In the genomic region with DNA sequence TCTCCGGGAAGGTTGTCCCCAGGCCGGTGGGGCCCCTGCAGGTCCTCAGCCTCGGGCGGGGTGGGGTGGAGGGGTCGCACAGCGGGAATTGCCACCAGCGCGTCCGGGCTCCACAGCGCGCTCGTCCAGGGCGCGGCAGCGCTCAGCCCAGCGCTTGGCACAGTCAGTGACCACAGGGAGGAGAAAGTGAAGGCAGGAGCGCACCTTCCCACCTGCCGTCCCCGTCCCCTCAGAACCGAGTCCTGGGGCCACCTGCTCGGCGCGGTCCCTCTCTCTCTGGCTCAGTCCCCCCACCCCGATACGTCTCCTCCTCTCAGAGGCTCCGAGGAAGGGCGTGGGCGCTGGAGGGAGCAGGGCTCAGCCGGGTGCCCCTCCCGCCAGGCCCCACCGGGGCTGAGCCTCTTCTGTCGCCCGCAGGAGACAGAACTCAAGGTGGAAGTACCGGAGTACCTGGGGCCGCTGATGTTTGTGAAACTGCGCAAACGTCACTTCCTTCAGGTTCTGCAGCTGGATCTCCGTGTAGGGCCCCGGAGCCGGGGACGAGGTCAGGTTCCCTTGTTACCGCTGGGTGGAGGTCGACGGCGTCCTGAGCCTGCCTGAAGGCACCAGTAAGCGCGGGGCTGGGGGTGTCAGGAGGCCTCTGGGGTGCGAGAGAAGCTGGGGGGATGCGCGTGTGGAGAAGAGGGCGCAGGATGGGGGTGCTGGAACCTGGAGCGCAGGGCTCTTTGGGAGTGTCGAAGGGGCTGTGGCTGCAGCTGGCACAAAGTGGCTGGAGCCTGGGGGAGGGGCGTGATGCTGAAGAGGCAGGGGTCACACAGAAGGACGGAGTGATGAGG, we compare ENCODE assay signal across 7 cellular contexts. TPM values are rescaled to one million over a fixed set of nuclear protein-coding genes. Genes with fewer than 3 reads are reported as not detected.
A peak's percentile ranks its signal among the peaks of the same experiment; 100 is the strongest.
DNase-seq lines count a peak whose midpoint lies in the region; ATAC-seq and TF ChIP-seq lines count a peak whose summit lies in the region.
"Not testable (repeated sequence)": the region's sequence is repeated elsewhere in the genome, so short reads cannot be mapped to it uniquely, and the experiment has no call there.
"Had no signal": no experiment of that assay in that cellular context is flagged by ENCODE, and none has a peak within 500 bp of the region (broad histone marks: within the 10 kb centered on the region; RNA-seq: fewer than 3 reads in every experiment).

No MANE protein-coding gene starts in this region.

- H3K4me1 Mint-ChIP-seq in activated CD4-positive, alpha-beta memory T cell treated with anti-CD3 and anti-CD28 coated beads for 36 hours (ENCODE audit: low read depth): peaks cover 53% of the 10 kb centered on the region
- H3K4me1 Mint-ChIP-seq in stimulated activated memory B cell treated with anti-CD40 and anti-IgM and Interleukin-4, amounts not matched to agents 10 μg/mL and 1 μg/mL and 100 μg/mL, for 72 hours: peaks cover 65% of the 10 kb centered on the region

- not testable (repeated sequence) for H3K36me3 ChIP-seq in mesendoderm (ENCODE audit: control insufficient read depth, insufficient read depth, low read length)

- H3K36me3 Mint-ChIP-seq in activated CD4-positive, alpha-beta memory T cell treated with anti-CD3 and anti-CD28 coated beads for 36 hours: not testable (repeated sequence)
- H3K36me3 Mint-ChIP-seq in stimulated activated memory B cell treated with anti-CD40 and anti-IgM and Interleukin-4, amounts not matched to agents 10 μg/mL and 1 μg/mL and 100 μg/mL, for 72 hours: peaks cover 11% of the 10 kb centered on the region

- H3K4me3 ChIP-seq in coronary artery: peak overlapping the region; percentile 28
- H3K4me3 ChIP-seq in mesendoderm (ENCODE audit: low read length): not testable (repeated sequence)

- POLR2A ChIA-PET in GM10248 (lab: Yijun Ruan, JAX): not testable (repeated sequence)
- POLR2A ChIA-PET in activated CD4-positive, alpha-beta memory T cell treated with anti-CD3 and anti-CD28 coated beads for 36 hours (lab: Charles Lee): interaction anchor here (0.7 to 1.0 kb wide), 2 partner anchors 17 to 18 kb away, joined by 3 read pairs; a partner anchor contains a TSS

- DNase-seq in GM10248 (ENCODE audit: extremely low spot score) (peak; percentile 59), NCI-H146 treated with DMSO at 0.1 percent for 48 hours (lab: John Stamatoyannopoulos, UW; ENCODE audit: unreplicated experiment) (peak; percentile 25), mesendoderm (peak; percentile 75)
- peak; percentile 70 for DNase-seq in activated CD4-positive, alpha-beta memory T cell treated with anti-CD3 and anti-CD28 coated beads for 36 hours
- not testable (repeated sequence) for DNase-seq in coronary artery (ENCODE audit: low spot score)

- peak overlapping the region; percentile 70 for H3K56ac ChIP-seq in mesendoderm (ENCODE audit: low read length)

- not testable (repeated sequence) for H2BK120ac ChIP-seq in mesendoderm (ENCODE audit: low read depth, low read length)

- intact Hi-C loops in activated CD4-positive, alpha-beta memory T cell treated with anti-CD3 and anti-CD28 coated beads for 36 hours (cut with micrococcal nuclease): not testable (repeated sequence)

- not testable (repeated sequence) for H4K5ac ChIP-seq in mesendoderm (ENCODE audit: low read length)

- H3K18ac ChIP-seq in mesendoderm (ENCODE audit: low read length): not testable (repeated sequence)

- peak overlapping the region; percentile 47 for H3K9ac ChIP-seq in mesendoderm (ENCODE audit: low read length)

- peak overlapping the region; percentile 34 for H3K4me2 ChIP-seq in mesendoderm (ENCODE audit: low read length)

- CTCF ChIA-PET in GM10248 (lab: Yijun Ruan, JAX): interaction anchor here (1.5 kb wide), 1 partner anchor 10 kb away, joined by 5 read pairs; no protein-coding TSS in a partner anchor
- CTCF ChIA-PET in activated CD4-positive, alpha-beta memory T cell treated with anti-CD3 and anti-CD28 coated beads for 36 hours (lab: Charles Lee): interaction anchor here (0.9 to 1.5 kb wide), 2 partner anchors 9 to 185 kb away, joined by 3 read pairs; no protein-coding TSS in a partner anchor

- not testable (repeated sequence) for H3K4me1 ChIP-seq in mesendoderm (ENCODE audit: control insufficient read depth, low read depth, low read length)

- not testable (repeated sequence) for H2AK5ac ChIP-seq in mesendoderm (ENCODE audit: low read length)

- H3K27me3 Mint-ChIP-seq in activated CD4-positive, alpha-beta memory T cell treated with anti-CD3 and anti-CD28 coated beads for 36 hours; stimulated activated memory B cell treated with anti-CD40 and anti-IgM and Interleukin-4, amounts not matched to agents 10 μg/mL and 1 μg/mL and 100 μg/mL, for 72 hours: not testable (repeated sequence)

- H3K23ac ChIP-seq in mesendoderm (ENCODE audit: low read length): not testable (repeated sequence)

- H3K4ac ChIP-seq in mesendoderm (ENCODE audit: low read depth, low read length): not testable (repeated sequence)

- peak overlapping the region; percentile 70 for H3K4me3 Mint-ChIP-seq in activated CD4-positive, alpha-beta memory T cell treated with anti-CD3 and anti-CD28 coated beads for 36 hours
- peak overlapping the region; percentile 96 for H3K4me3 Mint-ChIP-seq in stimulated activated memory B cell treated with anti-CD40 and anti-IgM and Interleukin-4, amounts not matched to agents 10 μg/mL and 1 μg/mL and 100 μg/mL, for 72 hours

- WGBS in mesendoderm (ENCODE audit: extremely low coverage, insufficient coverage, low lambda C conversion rate): no CpG with 5 or more reads among the region's 55 CpGs

- not testable (repeated sequence) for H3K79me2 ChIP-seq in mesendoderm (ENCODE audit: control insufficient read depth, insufficient read depth, low read length)

- not testable (repeated sequence) for H3K27ac ChIP-seq in coronary artery; mesendoderm (ENCODE audit: low read depth, low read length)

- H2BK5ac ChIP-seq in mesendoderm (ENCODE audit: low read length): not testable (repeated sequence)

- H3K9me3 Mint-ChIP-seq in activated CD4-positive, alpha-beta memory T cell treated with anti-CD3 and anti-CD28 coated beads for 36 hours; stimulated activated memory B cell treated with anti-CD40 and anti-IgM and Interleukin-4, amounts not matched to agents 10 μg/mL and 1 μg/mL and 100 μg/mL, for 72 hours: not testable (repeated sequence)

- H4K8ac ChIP-seq in mesendoderm (ENCODE audit: low read depth, low read length): not testable (repeated sequence)

- H3K79me1 ChIP-seq in mesendoderm (ENCODE audit: low read length): not testable (repeated sequence)

- H3K27ac Mint-ChIP-seq in activated CD4-positive, alpha-beta memory T cell treated with anti-CD3 and anti-CD28 coated beads for 36 hours: peak overlapping the region; percentile 55
- peak overlapping the region; percentile 89 for H3K27ac Mint-ChIP-seq in stimulated activated memory B cell treated with anti-CD40 and anti-IgM and Interleukin-4, amounts not matched to agents 10 μg/mL and 1 μg/mL and 100 μg/mL, for 72 hours

- ATAC-seq in stimulated activated memory B cell treated with anti-CD40 and anti-IgM and Interleukin-4, amounts not matched to agents 10 μg/mL and 1 μg/mL and 100 μg/mL, for 72 hours: peak; percentile 84

- not testable (repeated sequence) for H3K27me3 ChIP-seq in mesendoderm (ENCODE audit: insufficient read depth, low read length, poor library complexity)

- H2BK15ac ChIP-seq in mesendoderm (replicated peaks; ENCODE audit: low read depth): not testable (repeated sequence)

- not testable (repeated sequence) for TF ChIP-seq CTCF in GM10248 (IDR thresholded peaks at IDR 0.05; ENCODE audit: control extremely low read depth, extremely low read depth, low read depth, missing control alignments); coronary artery (IDR thresholded peaks at IDR 0.05)

RNA-seq across cellular contexts. Expression of a gene that starts 5.5 kb away (rescaled TPM):
- total RNA-seq in activated CD4-positive, alpha-beta memory T cell treated with anti-CD3 and anti-CD28 coated beads for 36 hours: 1 to 10 TPM; 1.5 to 1.8 TPM
- 1.5 TPM for polyA plus RNA-seq in mesendoderm (2013, experiment 1 of 2)
- 1.4 TPM for polyA plus RNA-seq in mesendoderm (2013, experiment 2 of 2)

RNA-seq across cellular contexts. Expression of a gene that starts 5.6 kb away (rescaled TPM):
- 10 to 100 TPM; 22.6 to 25.9 TPM for total RNA-seq in activated CD4-positive, alpha-beta memory T cell treated with anti-CD3 and anti-CD28 coated beads for 36 hours
- 29.0 TPM for polyA plus RNA-seq in mesendoderm (2013, experiment 1 of 2)
- polyA plus RNA-seq in mesendoderm (2013, experiment 2 of 2): 26.8 TPM

RNA-seq across cellular contexts. Expression of a gene that starts 16.2 kb away (rescaled TPM):
- total RNA-seq in activated CD4-positive, alpha-beta memory T cell treated with anti-CD3 and anti-CD28 coated beads for 36 hours: 100 to 1,000 TPM; 107 to 123 TPM
- 293 TPM for polyA plus RNA-seq in mesendoderm (2013, experiment 1 of 2)
- 286 TPM for polyA plus RNA-seq in mesendoderm (2013, experiment 2 of 2)

RNA-seq across cellular contexts. Expression of a gene that starts 16.5 kb away (rescaled TPM):
- 10 to 100 TPM; 14.2 to 14.7 TPM for total RNA-seq in activated CD4-positive, alpha-beta memory T cell treated with anti-CD3 and anti-CD28 coated beads for 36 hours
- polyA plus RNA-seq in mesendoderm (2013, experiment 1 of 2): 14.7 TPM
- polyA plus RNA-seq in mesendoderm (2013, experiment 2 of 2): 13.7 TPM

RNA-seq across cellular contexts. Expression of a gene that starts 56.2 kb away (rescaled TPM):
- total RNA-seq in activated CD4-positive, alpha-beta memory T cell treated with anti-CD3 and anti-CD28 coated beads for 36 hours: not detected
- polyA plus RNA-seq in mesendoderm (2013, experiment 1 of 2): 0.35 TPM
- 0.25 TPM for polyA plus RNA-seq in mesendoderm (2013, experiment 2 of 2)
- total RNA-seq: left ventricle myocardium superior had no signal
